24 cellular contexts compared by ENCODE assay signal in the genomic region with DNA sequence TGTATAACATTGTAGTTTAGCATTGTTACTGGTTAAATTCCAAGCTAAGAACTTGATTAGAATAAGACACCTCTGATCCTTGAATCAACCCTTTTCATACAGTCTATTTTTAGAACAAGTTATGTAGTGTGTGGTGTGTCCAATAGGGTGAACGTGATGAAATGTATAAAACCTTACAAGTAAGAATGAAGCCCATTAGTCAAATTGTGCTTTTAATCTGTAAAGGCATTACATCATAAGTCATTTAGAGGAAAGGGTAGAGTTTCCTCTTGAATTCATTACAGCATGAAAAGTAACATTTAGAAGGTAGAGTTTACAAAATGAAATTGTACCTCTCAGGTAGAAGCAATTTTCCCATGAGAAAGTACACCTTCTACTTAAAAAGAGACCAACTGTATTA.
DNase-seq lines count a peak whose midpoint lies in the region; ATAC-seq, FAIRE-seq and TF ChIP-seq lines count a peak whose summit lies in the region.
"Had no signal": no experiment of that assay in that cellular context is flagged by ENCODE, and none has a peak within 500 bp of the region (broad histone marks: within the 10 kb centered on the region; RNA-seq: fewer than 3 reads in every experiment).

No MANE protein-coding gene starts in this region.

- CTCF ChIA-PET in HEK293 (lab: Yijun Ruan, JAX), result interaction anchor here (0.6 to 2.8 kb wide), 3 partner anchors 14 to 232 kb away, joined by 4 to 26 read pairs (median 6); no protein-coding TSS in a partner anchor

- FAIRE-seq in urothelium cell line (lab: Jason Lieb, UNC), result peak; percentile 62
- FAIRE-seq in pancreas (lab: Jason Lieb, UNC), result no peak
- FAIRE-seq: GM12892, GM19239, H54, HTR-8/SVneo, RCC 7860 had no signal

- intact Hi-C loops in pancreas (cut with DNase I), result no loop called here

- H3K36me3 ChIP-seq in HEK293 (ENCODE audit: control insufficient read depth in 2 of 2, insufficient read depth in 1 of 2, low read length in 2 of 2) (no peaks in the 10 kb centered on the region), pancreas (no peaks in the 10 kb centered on the region)
- H3K36me3 ChIP-seq: BE2C, MG63 had no signal

- H3K9me3 ChIP-seq in HEK293 (ENCODE audit: control insufficient read depth, insufficient read depth, low read depth, low read length) (no peaks in the 10 kb centered on the region), pancreas (no peaks in the 10 kb centered on the region)
- H3K9me3 ChIP-seq: BE2C, MG63, SK-N-SH had no signal

- DNase-seq in OCI-M1 (lab: John Stamatoyannopoulos, UW), result peak; percentile 6
- peak; percentile 8 for DNase-seq in fibroblast of peridontal ligament (ENCODE audit: extremely low read depth)
- no peak for DNase-seq in urothelium cell line (ENCODE audit: low spot score)
- no peak for DNase-seq in pancreas
- no peak for DNase-seq in AG08396 (ENCODE audit: low spot score)
- DNase-seq in stimulated activated naive CD4-positive, alpha-beta T cell (lab: John Stamatoyannopoulos, UW), result no peak
- DNase-seq: BE2C; CD8-positive, alpha-beta memory T cell; DMS79 treated with DMSO at 0.1 percent for 48 hours; GF-D8; KBM-7; MG63; NCI-H1105 treated with DMSO at 0.1 percent for 48 hours; NCI-H2029; NCI-H2227 treated with DMSO at 0.1 percent for 48 hours; NCI-H526 treated with DMSO at 0.1 percent for 48 hours; SK-N-SH; SW 1271 had no signal

- H3K4me1 ChIP-seq in HEK293 (ENCODE audit: control insufficient read depth, insufficient read depth, low read length) (no peaks in the 10 kb centered on the region), pancreas (no peaks in the 10 kb centered on the region)

- POLR2A ChIA-PET in HEK293 (lab: Yijun Ruan, JAX), result no interaction called here

- H3K27ac ChIP-seq in HEK293 (ENCODE audit: extremely low read depth, low read depth, low read length) (no peak overlapping the region), pancreas (no peak overlapping the region)

- TF ChIP-seq CTCF in HEK293 (tag by site-specific recombination; IDR thresholded peaks at IDR 0.05) (no peak), pancreas (IDR thresholded peaks at IDR 0.05) (no peak)

- H3K4me3 ChIP-seq in HEK293 (ENCODE audit: low read depth, low read length) (no peak overlapping the region), pancreas (no peak overlapping the region)
- H3K4me3 ChIP-seq: MG63 had no signal

- 28 to 33% methylated on average over 1 of the region's 1 CpG for WGBS in pancreas, 2 donors

- H3K27me3 ChIP-seq in pancreas, result no peaks in the 10 kb centered on the region
- H3K27me3 ChIP-seq: BE2C, MG63 had no signal

- ATAC-seq in pancreas, result no peak

TF ChIP-seq in HEK293, 187 proteins besides CTCF, POLR2A, EP300 and RAD21:
- no peak for TF ChIP-seq OVOL3 (tag by site-specific recombination; IDR thresholded peaks at IDR 0.05)
- TF ChIP-seq KLF8 (tag by site-specific recombination; IDR thresholded peaks at IDR 0.05), result peak; percentile 14; the same call in 1 of the 2 replicates
- TF ChIP-seq ATF2 (tag by site-specific recombination; IDR thresholded peaks at IDR 0.05; ENCODE audit: low read depth), result peak; percentile 57
TF ChIP-seq in HEK293: peak in this region for 2.

Comparison
In these comparisons a context has a peak if more than half of its experiments do, and no peak if none do; other contexts are left out.
1. DNase-seq: peak in OCI-M1 (single experiment) and fibroblast of peridontal ligament (single experiment); none in urothelium cell line (single experiment), pancreas (0 of 6), AG08396 (single experiment) and stimulated activated naive CD4-positive, alpha-beta T cell (0 of 6).